8 cellular contexts compared by ENCODE assay signal in the genomic region with DNA sequence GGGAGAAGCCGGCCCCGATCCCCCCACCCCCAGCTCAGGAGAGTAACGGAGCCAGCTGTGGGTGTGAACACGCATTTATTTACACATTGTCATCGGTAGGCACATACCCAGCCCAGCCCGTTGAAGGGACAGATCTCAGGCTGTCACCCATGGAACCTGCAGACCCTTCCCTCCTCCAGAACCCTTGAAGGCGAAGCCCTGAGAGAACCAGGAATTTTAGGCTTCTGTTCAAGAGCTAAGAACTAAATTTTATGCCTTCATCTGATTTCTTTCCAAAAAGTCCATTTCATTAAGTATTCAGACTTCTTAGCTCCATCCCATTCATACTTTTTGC. TPM values are rescaled to one million over a fixed set of nuclear protein-coding genes. Genes with fewer than 3 reads are reported as not detected.
DNase-seq lines count a peak whose midpoint lies in the region; ATAC-seq and TF ChIP-seq lines count a peak whose summit lies in the region.

No MANE protein-coding gene starts in this region.

- TF ChIP-seq POLR2A in NB4 (IDR thresholded peaks at IDR 0.05; ENCODE audit: extremely low read depth, insufficient read length) = no peak

- H3K27ac ChIP-seq in rectal smooth muscle tissue (ENCODE audit: low read depth, low read length) = peak overlapping the region; percentile 79

- peak overlapping the region; percentile 72 for H3K4me3 ChIP-seq in NB4 (ENCODE audit: low read depth, low read length)
- H3K4me3 ChIP-seq in epithelial cell of esophagus (ENCODE audit: low read length) = peak overlapping the region; percentile 91
- H3K4me3 ChIP-seq in rectal smooth muscle tissue (ENCODE audit: low read length) = peak overlapping the region; percentile 93

- TF ChIP-seq CTCF in NB4 (IDR thresholded peaks at IDR 0.05; ENCODE audit: low read depth, low read length) = no peak
- no peak for TF ChIP-seq CTCF in epithelial cell of esophagus (IDR thresholded peaks at IDR 0.05; ENCODE audit: insufficient read depth, low read depth, low read length, missing control alignments)

- in situ Hi-C loops in G401 (cut with HindIII; ENCODE audit: low sequenced_read_pairs) = no loop called here

- ATAC-seq in GM19438 (IDR thresholded peaks at IDR 0.05; ENCODE audit: low read depth, unreplicated experiment) (peak; percentile 6), HG02623 (IDR thresholded peaks at IDR 0.05; ENCODE audit: unreplicated experiment) (no peak)

- peaks cover 18% of the 10 kb centered on the region for H3K36me3 ChIP-seq in rectal smooth muscle tissue (ENCODE audit: control insufficient read depth, insufficient read depth, low read length)

- peaks cover 15% of the 10 kb centered on the region for H3K4me1 ChIP-seq in rectal smooth muscle tissue (ENCODE audit: control insufficient read depth, insufficient read depth, low read length)

- H3K27me3 ChIP-seq in rectal smooth muscle tissue (ENCODE audit: control insufficient read depth, insufficient read depth, low read length) = no peaks in the 10 kb centered on the region

- peak overlapping the region; percentile 49 for H3K9ac ChIP-seq in rectal smooth muscle tissue (ENCODE audit: low read length)

- DNase-seq in NB4 (ENCODE audit: low read depth) (no peak), epithelial cell of esophagus (ENCODE audit: low read depth) (no peak), G401 (ENCODE audit: low spot score) (no peak), medulla oblongata (ENCODE audit: extremely low spot score) (no peak), epidermal melanocyte (ENCODE audit: insufficient read length, low spot score) (no peak)

RNA-seq across cellular contexts. Expression of gene BRMS1, which starts 0.4 kb away (rescaled TPM):
- total RNA-seq in G401 (2014; rRNA removed; shearing (Covaris generic)) = 92.6 and 111 TPM in 2 replicates

RNA-seq across cellular contexts. Expression of gene B4GAT1, which starts 2.1 kb away (rescaled TPM):
- 22.2 and 23.7 TPM in 2 replicates for total RNA-seq in G401 (2014; rRNA removed; shearing (Covaris generic))

RNA-seq across cellular contexts. Expression of gene RIN1, which starts 9.0 kb away (rescaled TPM):
- 34.3 and 46.6 TPM in 2 replicates for total RNA-seq in G401 (2014; rRNA removed; shearing (Covaris generic))

RNA-seq across cellular contexts. Expression of gene SLC29A2, which starts 26.3 kb away (rescaled TPM):
- total RNA-seq in G401 (2014; rRNA removed; shearing (Covaris generic)) = 1.9 and 3.0 TPM in 2 replicates

RNA-seq across cellular contexts. Expression of gene CD248, which starts 28.4 kb away (rescaled TPM):
- 0.58 TPM in 1 of 2 replicates, not detected in the other for total RNA-seq in G401 (2014; rRNA removed; shearing (Covaris generic))
